16 cellular contexts compared by ENCODE assay signal in the genomic region with DNA sequence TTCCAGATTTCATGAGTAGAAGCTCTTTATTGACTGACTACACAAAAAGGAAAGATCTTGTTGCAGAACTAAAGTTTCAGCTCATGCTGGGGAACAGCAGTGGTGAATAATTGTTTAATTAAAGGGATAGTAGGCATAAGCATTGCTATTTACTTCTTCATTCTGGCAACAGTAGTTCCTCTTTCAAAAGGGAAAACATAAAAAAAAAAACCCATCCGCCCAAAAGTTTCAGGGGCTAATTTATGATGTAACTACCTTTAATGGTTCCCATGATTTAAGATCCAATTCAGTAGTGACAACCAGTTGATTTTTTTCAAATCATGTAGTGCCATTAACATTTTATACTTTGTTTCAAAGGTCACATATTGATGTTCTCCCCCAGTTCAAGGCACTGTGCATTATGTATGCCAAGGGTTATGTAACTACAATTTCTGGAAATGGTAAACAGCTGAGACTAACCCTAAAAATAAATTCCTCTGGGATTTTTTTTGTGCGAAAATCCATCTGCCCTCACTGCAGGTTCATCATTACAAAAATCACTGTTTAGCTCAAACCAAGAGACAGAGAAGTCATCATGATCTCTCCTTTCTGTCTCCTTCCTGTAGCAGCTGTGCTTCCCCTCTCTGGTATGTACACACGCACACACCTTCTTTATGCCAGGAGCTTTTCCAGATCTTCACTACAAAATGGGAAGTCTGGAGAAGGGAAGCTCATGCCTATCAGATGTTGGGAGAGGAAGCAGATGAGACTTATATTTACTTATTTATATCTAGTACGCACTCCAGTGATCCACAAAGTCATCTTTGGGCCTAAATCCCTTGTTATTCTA. TPM values are rescaled to one million over a fixed set of nuclear protein-coding genes. Genes with fewer than 3 reads are reported as not detected.
DNase-seq lines count a peak whose midpoint lies in the region; ATAC-seq and TF ChIP-seq lines count a peak whose summit lies in the region.
"Had no signal": no experiment of that assay in that cellular context is flagged by ENCODE, and none has a peak within 500 bp of the region (broad histone marks: within the 10 kb centered on the region; RNA-seq: fewer than 3 reads in every experiment).

No MANE protein-coding gene starts in this region.

- TF ChIP-seq POLR2A in NB4 (IDR thresholded peaks at IDR 0.05; ENCODE audit: extremely low read depth, insufficient read length) (no peak), gastrocnemius medialis (IDR thresholded peaks at IDR 0.05) (no peak), adrenal gland (IDR thresholded peaks at IDR 0.05) (no peak), lower leg skin (IDR thresholded peaks at IDR 0.05) (no peak)

- DNase-seq in GM10248 (ENCODE audit: extremely low spot score) (peak; percentile 19), NB4 (ENCODE audit: low read depth) (peak; percentile 29), epithelial cell of esophagus (ENCODE audit: low read depth) (peak; percentile 4), gastrocnemius medialis (no peak), GOT3 (lab: John Stamatoyannopoulos, UW) (no peak), adrenal gland (no peak), lower leg skin (ENCODE audit: low spot score in 2 of 2) (no peak)
- DNase-seq: activated CD8-positive, alpha-beta memory T cell treated with anti-CD3 and anti-CD28 coated beads, Interleukin-2, amount 50 U/mL, for 4 hours; amniotic stem cell; Calu3; endodermal cell; NCI-H1436; T1000 had no signal

- ATAC-seq in gastrocnemius medialis, result no peak
- ATAC-seq in HG03378 (IDR thresholded peaks at IDR 0.05; ENCODE audit: unreplicated experiment), result no peak
- ATAC-seq: Panc1 had no signal

- no peaks in the 10 kb centered on the region for H3K27me3 ChIP-seq in gastrocnemius medialis
- no peaks in the 10 kb centered on the region for H3K27me3 ChIP-seq in adrenal gland
- H3K27me3 ChIP-seq: hepatocyte had no signal

- H3K36me3 ChIP-seq in gastrocnemius medialis (peaks cover 0 to 15% of the 10 kb centered on the region in 2 donors), adrenal gland (replicated peaks in 1 of 2) (peaks cover 0 to 15% of the 10 kb centered on the region in 2 donors)

- TF ChIP-seq CTCF in GM10248 (IDR thresholded peaks at IDR 0.05; ENCODE audit: control extremely low read depth, extremely low read depth, low read depth, missing control alignments) (no peak), NB4 (IDR thresholded peaks at IDR 0.05; ENCODE audit: low read depth, low read length) (no peak), epithelial cell of esophagus (IDR thresholded peaks at IDR 0.05; ENCODE audit: insufficient read depth, low read depth, low read length, missing control alignments) (no peak), gastrocnemius medialis (IDR thresholded peaks at IDR 0.05 in 4 of 5, conservative IDR thresholded peaks at IDR 0.05 in 1 of 5) (no peak), adrenal gland (IDR thresholded peaks at IDR 0.05) (no peak), lower leg skin (IDR thresholded peaks at IDR 0.05) (no peak)

- H3K4me1 ChIP-seq in gastrocnemius medialis (peaks cover 11 to 27% of the 10 kb centered on the region in 2 donors), adrenal gland (replicated peaks in 1 of 2) (peaks cover 0 to 27% of the 10 kb centered on the region in 2 donors)

- intact Hi-C loops in gastrocnemius medialis (cut with DNase I; ENCODE audit: low total_unique reads), result no loop called here
- intact Hi-C loops in adrenal gland (cut with DNase I), result no loop called here
- intact Hi-C loops in lower leg skin (cut with DNase I; ENCODE audit: low total_unique reads), result no loop called here

- no peak overlapping the region for H3K4me3 ChIP-seq in NB4 (ENCODE audit: low read depth, low read length)
- H3K4me3 ChIP-seq in epithelial cell of esophagus (ENCODE audit: low read length), result no peak overlapping the region
- H3K4me3 ChIP-seq in gastrocnemius medialis, result no peak overlapping the region
- no peak overlapping the region for H3K4me3 ChIP-seq in adrenal gland
- H3K4me3 ChIP-seq in lower leg skin (ENCODE audit: low read depth, poor library complexity, severe bottlenecking), result no peak overlapping the region
- H3K4me3 ChIP-seq: hepatocyte had no signal

- POLR2A ChIA-PET in GM10248 (lab: Yijun Ruan, JAX), result no interaction called here

- in situ Hi-C loops in gastrocnemius medialis (cut with MboI; ENCODE audit: low sequenced_read_pairs in 4 of 4), result no loop called here

- H3K9me3 ChIP-seq in gastrocnemius medialis, result no peaks in the 10 kb centered on the region
- no peaks in the 10 kb centered on the region for H3K9me3 ChIP-seq in adrenal gland (replicated peaks in 1 of 3)

- WGBS in adrenal gland, 4 donors, result 55 to 66% (median 56%) methylated on average over 4 of the region's 4 CpGs
- 51 to 58% methylated on average over 4 of the region's 4 CpGs for WGBS in lower leg skin, 2 donors

- CTCF ChIA-PET in GM10248 (lab: Yijun Ruan, JAX), result interaction anchor here (1.3 to 2.4 kb wide), 4 partner anchors 10 to 235 kb away, joined by 3 to 8 read pairs (median 3); no protein-coding TSS in a partner anchor

- H3K27ac ChIP-seq in gastrocnemius medialis (peak overlapping the region in 3 of 4 donors; percentile 10 to 61 (median 57)), adrenal gland (peak overlapping the region in 1 of 5 donors; percentile 2)
- H3K27ac ChIP-seq: hepatocyte had no signal

RNA-seq across cellular contexts. Expression of a gene that starts 2.2 kb away (rescaled TPM):
- total RNA-seq in gastrocnemius medialis (1 to 10 TPM; 4.5 to 9.1 (median 5.0) TPM), adrenal gland (10 to 100 TPM in 1 of 8 donors, 1 to 10 TPM in 7; 4.1 to 11.3 (median 7.8) TPM), lower leg skin (1 to 10 TPM; 2.0 to 4.9 (median 4.1) TPM)
- 1 to 10 TPM; 2.8 to 6.0 (median 4.2) TPM for polyA plus RNA-seq in adrenal gland

Comparison
In these comparisons a context has a peak if more than half of its experiments do, and no peak if none do; other contexts are left out.
1. DNase-seq: peak in GM10248 (single experiment), NB4 (single experiment) and epithelial cell of esophagus (single experiment); none in gastrocnemius medialis (0 of 2), GOT3 (single experiment), adrenal gland (0 of 7) and lower leg skin (0 of 2).